22 cellular contexts compared by ENCODE assay signal in the genomic region with DNA sequence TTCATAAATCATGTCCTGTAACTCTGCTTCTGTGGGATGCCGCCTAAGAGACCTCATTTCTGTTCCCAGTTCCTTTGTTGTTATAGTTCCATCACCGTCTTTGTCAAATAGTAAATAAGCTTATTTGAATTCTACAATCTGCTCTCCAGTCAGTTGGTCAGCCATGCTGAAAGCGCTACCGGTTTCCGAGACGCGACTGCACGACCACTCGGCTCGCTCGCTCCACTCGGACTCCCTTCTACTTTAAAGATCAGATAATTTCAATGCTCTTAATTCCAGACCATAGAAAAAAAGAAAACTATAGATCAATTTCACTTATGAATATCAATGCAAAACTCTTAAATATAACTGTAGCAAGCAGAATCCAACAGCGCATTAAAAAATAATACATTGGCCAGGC.
DNase-seq lines count a peak whose midpoint lies in the region; ATAC-seq, FAIRE-seq and TF ChIP-seq lines count a peak whose summit lies in the region.
"Had no signal": no experiment of that assay in that cellular context is flagged by ENCODE, and none has a peak within 500 bp of the region (broad histone marks: within the 10 kb centered on the region; RNA-seq: fewer than 3 reads in every experiment).

No MANE protein-coding gene starts in this region.

- no peak overlapping the region for H2BK12ac ChIP-seq in H1 (ENCODE audit: low read depth, low read length)

- no peak overlapping the region for H3K23ac ChIP-seq in H1 (ENCODE audit: insufficient read length)

- no peaks in the 10 kb centered on the region for H3K4me1 Mint-ChIP-seq in GM23338
- no peaks in the 10 kb centered on the region for H3K4me1 Mint-ChIP-seq in immature natural killer cell
- H3K4me1 Mint-ChIP-seq: B cell had no signal

- no peaks in the 10 kb centered on the region for H3K36me3 Mint-ChIP-seq in GM23338 (ENCODE audit: low read depth)
- H3K36me3 Mint-ChIP-seq in immature natural killer cell = no peaks in the 10 kb centered on the region
- H3K36me3 Mint-ChIP-seq: CD8-positive, alpha-beta T cell had no signal

- no peak overlapping the region for H3K27ac ChIP-seq in GM23338 (ENCODE audit: low read depth)
- no peak overlapping the region for H3K27ac ChIP-seq in H1 (ENCODE audit: low read depth, low read length)
- H3K27ac ChIP-seq: 22Rv1; A549; BLaER1 treated with 17β-estradiol and CSF1 and Interleukin-3, amounts not matched to agents 10 nM and 100 nM; C4-2B had no signal

- no peak overlapping the region for H2AK5ac ChIP-seq in H1 (ENCODE audit: low read depth, low read length)

- H4K5ac ChIP-seq in H1 (ENCODE audit: insufficient read length, low read depth, low read length) = no peak overlapping the region

- H3F3A ChIP-seq in GM23338 (replicated peaks; ENCODE audit: low read depth) = no peaks in the 10 kb centered on the region

- H3K4me2 ChIP-seq in GM23338 (no peak overlapping the region), H1 (ENCODE audit: insufficient read depth in 1 of 2, low read depth in 2 of 2, low read length in 2 of 2) (no peak overlapping the region)
- H3K4me2 ChIP-seq: A549; BLaER1 treated with 17β-estradiol and CSF1 and Interleukin-3, amounts not matched to agents 10 nM and 100 nM had no signal

- TF ChIP-seq CTCF in GM23338 (conservative IDR thresholded peaks at IDR 0.05; ENCODE audit: low read depth in 2 of 2) = no peak
- TF ChIP-seq CTCF in H1 (IDR thresholded peaks at IDR 0.05; ENCODE audit: control extremely low read depth in 1 of 3, insufficient read depth in 1 of 3, low read depth in 1 of 3, low read length in 3 of 3) = no peak

- H3K27me3 Mint-ChIP-seq in GM23338 (ENCODE audit: insufficient read depth, low read depth, poor library complexity) (no peaks in the 10 kb centered on the region), immature natural killer cell (ENCODE audit: low read depth in 3 of 3) (peaks cover 2 to 7% (median 4%) of the 10 kb centered on the region in 3 donors)
- H3K27me3 Mint-ChIP-seq: CD4-positive, alpha-beta T cell had no signal

- H3K23me2 ChIP-seq in H1 (ENCODE audit: low read depth, low read length) = no peaks in the 10 kb centered on the region

- H4K91ac ChIP-seq in H1 (replicated peaks; ENCODE audit: insufficient read length, low read length) = no peak overlapping the region

- H3K79me2 ChIP-seq in GM23338 (replicated peaks; ENCODE audit: insufficient read depth) = no peaks in the 10 kb centered on the region
- H3K79me2 ChIP-seq in H1 (ENCODE audit: control insufficient read depth in 1 of 2, insufficient read depth in 2 of 2, low read length in 2 of 2) = no peaks in the 10 kb centered on the region

- H3K56ac ChIP-seq in H1 (replicated peaks; ENCODE audit: insufficient read length, low read depth, low read length) = no peak overlapping the region

- 95% methylated on average over 13 of the region's 13 CpGs; no CpG with 5 or more reads in 1 of the 2 experiments for WGBS in H1 (ENCODE audit: extremely low coverage in 1 of 2, insufficient coverage in 1 of 2, insufficient read length in 1 of 2, insufficient replicate concordance in 2 of 2, low coverage in 1 of 2, low lambda C conversion rate in 2 of 2, missing lambda C conversion rate in 1 of 2), 2 experiments

- TF ChIP-seq RAD21 in H1 (IDR thresholded peaks at IDR 0.05 in 1 of 2, conservative IDR thresholded peaks at IDR 0.05 in 1 of 2; ENCODE audit: low read depth in 2 of 2, low read length in 2 of 2) = no peak

- no peak for FAIRE-seq in H1 (lab: Jason Lieb, UNC)
- FAIRE-seq: A549, D721Med, G401.6, GM12891, GM19239 had no signal

- POLR2A ChIA-PET in H1 (lab: Charles Lee; ENCODE audit: partially characterized antibody) = no interaction called here

- H3K79me1 ChIP-seq in H1 (ENCODE audit: low read depth, low read length) = no peaks in the 10 kb centered on the region

- no peak overlapping the region for H3K4ac ChIP-seq in H1 (replicated peaks; ENCODE audit: insufficient read length, low read depth, low read length)

- H3K18ac ChIP-seq in H1 (ENCODE audit: extremely low read depth, low read length) = no peak overlapping the region

- CTCF ChIA-PET in H1 (lab: Charles Lee; ENCODE audit: partially characterized antibody) = interaction anchor here (0.6 to 1.5 kb wide), 4 partner anchors 11 to 193 kb away, joined by 3 to 5 read pairs (median 3); no protein-coding TSS in a partner anchor

- H4K20me1 ChIP-seq in GM23338 (replicated peaks; ENCODE audit: insufficient read depth) (no peaks in the 10 kb centered on the region), H1 (replicated peaks in 1 of 2; ENCODE audit: control insufficient read depth in 1 of 2, insufficient read depth in 2 of 2, low read length in 2 of 2) (no peaks in the 10 kb centered on the region)
- H4K20me1 ChIP-seq: BLaER1 treated with 17β-estradiol and CSF1 and Interleukin-3, amounts not matched to agents 10 nM and 100 nM had no signal

- H3K14ac ChIP-seq in H1 (ENCODE audit: insufficient read length) = no peak overlapping the region

- H3K4me3 Mint-ChIP-seq in GM23338 (no peak overlapping the region), immature natural killer cell (no peak overlapping the region)
- H3K4me3 Mint-ChIP-seq: B cell; CD4-positive, alpha-beta T cell; CD8-positive, alpha-beta T cell had no signal

- peak overlapping the region; percentile 66; the same call in 1 of the 2 replicates for H2AFZ ChIP-seq in GM23338
- H2AFZ ChIP-seq in H1 (ENCODE audit: low read length) = 0 out of 2 replicates have a peak overlapping the region, but pooled peaks have one; percentile 42

- H3K36me3 ChIP-seq in GM23338 (ENCODE audit: insufficient read depth) (no peaks in the 10 kb centered on the region), H1 (ENCODE audit: control insufficient read depth in 2 of 4, insufficient read depth in 4 of 4, low read length in 3 of 4) (no peaks in the 10 kb centered on the region)
- H3K36me3 ChIP-seq: BLaER1 treated with 17β-estradiol and CSF1 and Interleukin-3, amounts not matched to agents 10 nM and 100 nM had no signal

- H3K27me3 ChIP-seq in GM23338 (ENCODE audit: insufficient read depth) (no peaks in the 10 kb centered on the region), H1 (replicated peaks in 1 of 4; ENCODE audit: control insufficient read depth in 3 of 4, extremely low read depth in 1 of 4, insufficient read depth in 3 of 4, low read length in 3 of 4) (no peaks in the 10 kb centered on the region)
- H3K27me3 ChIP-seq: BLaER1 treated with 17β-estradiol and CSF1 and Interleukin-3, amounts not matched to agents 10 nM and 100 nM had no signal

- H3K4me1 ChIP-seq in GM23338 (ENCODE audit: insufficient read depth) = no peaks in the 10 kb centered on the region
- H3K4me1 ChIP-seq in H1 (replicated peaks in 1 of 4; ENCODE audit: control insufficient read depth in 3 of 4, insufficient read depth in 4 of 4, low read length in 3 of 4) = no peaks in the 10 kb centered on the region
- H3K4me1 ChIP-seq: A549; BLaER1 treated with 17β-estradiol and CSF1 and Interleukin-3, amounts not matched to agents 10 nM and 100 nM had no signal

- no peak overlapping the region for H3K9ac ChIP-seq in H1 (replicated peaks in 1 of 4; ENCODE audit: extremely low read depth in 1 of 4, low read depth in 3 of 4, low read length in 3 of 4)
- H3K9ac ChIP-seq: BLaER1 treated with 17β-estradiol and CSF1 and Interleukin-3, amounts not matched to agents 10 nM and 100 nM had no signal

- H2BK20ac ChIP-seq in H1 (ENCODE audit: low read length) = no peak overlapping the region

- no peak overlapping the region for H2BK120ac ChIP-seq in H1 (replicated peaks; ENCODE audit: low read depth, low read length)

- no peaks in the 10 kb centered on the region for H3K9me3 ChIP-seq in H1 (ENCODE audit: insufficient read depth in 2 of 2, low read depth in 1 of 2, low read length in 1 of 2)
- H3K9me3 ChIP-seq: A549; BLaER1 treated with 17β-estradiol and CSF1 and Interleukin-3, amounts not matched to agents 10 nM and 100 nM; Caco-2 had no signal

- H2BK5ac ChIP-seq in H1 (ENCODE audit: low read depth, low read length) = no peak overlapping the region

- no peak overlapping the region for H2BK15ac ChIP-seq in H1 (ENCODE audit: low read length)

- H3K4me3 ChIP-seq in GM23338 (no peak overlapping the region), H1 (ENCODE audit: extremely low read depth in 1 of 4, insufficient read depth in 2 of 4, low read depth in 3 of 4, low read length in 4 of 4) (no peak overlapping the region)
- H3K4me3 ChIP-seq: A549; BLaER1 treated with 17β-estradiol and CSF1 and Interleukin-3, amounts not matched to agents 10 nM and 100 nM had no signal

- ATAC-seq in GM23338 (no peak), left lobe of liver (no peak), HG03196 (IDR thresholded peaks at IDR 0.05; ENCODE audit: unreplicated experiment) (no peak)
- ATAC-seq: A549; CD8-positive, alpha-beta T cell had no signal

- TF ChIP-seq EP300 in H1 (IDR thresholded peaks at IDR 0.05; ENCODE audit: borderline replicate concordance in 1 of 2, low read depth in 2 of 2, low read length in 2 of 2) = no peak

- H3K9me2 ChIP-seq in GM23338 (ENCODE audit: insufficient read depth) = no peaks in the 10 kb centered on the region

- no peak overlapping the region for H3K27ac Mint-ChIP-seq in GM23338
- no peak overlapping the region for H3K27ac Mint-ChIP-seq in immature natural killer cell
- H3K27ac Mint-ChIP-seq: B cell; CD4-positive, alpha-beta T cell; CD8-positive, alpha-beta T cell had no signal

- H4K8ac ChIP-seq in H1 (ENCODE audit: extremely low read depth, insufficient read depth, low read length) = no peak overlapping the region; the same call in 1 of the 2 replicates

- H3K9me3 Mint-ChIP-seq in GM23338 = no peaks in the 10 kb centered on the region
- H3K9me3 Mint-ChIP-seq in immature natural killer cell = no peaks in the 10 kb centered on the region
- H3K9me3 Mint-ChIP-seq: CD4-positive, alpha-beta T cell; CD8-positive, alpha-beta T cell had no signal

- no peak for DNase-seq in GM23338 (ENCODE audit: low spot score)
- DNase-seq in H1 (ENCODE audit: low read depth in 1 of 2, low spot score in 2 of 2) = no peak
- peak; percentile 10 for DNase-seq in left lobe of liver (ENCODE audit: low spot score)
- DNase-seq in immature natural killer cell = no peak
- DNase-seq in OCI-M1 (lab: John Stamatoyannopoulos, UW) = no peak
- DNase-seq: AML-193; Calu3; CD4-positive, alpha-beta T cell; CD8-positive, alpha-beta T cell; DMS79 treated with DMSO at 0.1 percent for 48 hours; GF-D8 had no signal

- TF ChIP-seq POLR2A in H1 (IDR thresholded peaks at IDR 0.05; ENCODE audit: control extremely low read depth in 1 of 2, low read depth in 2 of 2, low read length in 2 of 2) = no peak

TF ChIP-seq in GM23338, 12 proteins besides CTCF, POLR2A, EP300 and RAD21 (continues in another document):
- no peak for TF ChIP-seq EZH2 (IDR thresholded peaks at IDR 0.05; ENCODE audit: low read depth, unreplicated experiment)
- no peak for TF ChIP-seq EZH2phosphoT487 (IDR thresholded peaks at IDR 0.05; ENCODE audit: unreplicated experiment)

TF ChIP-seq in H1, 55 proteins besides CTCF, POLR2A, EP300 and RAD21:
- no peak for TF ChIP-seq SIN3A (conservative IDR thresholded peaks at IDR 0.05 in 1 of 2, IDR thresholded peaks at IDR 0.05 in 1 of 2; ENCODE audit: low read depth in 1 of 2, low read length in 2 of 2)
- TF ChIP-seq SP2 (IDR thresholded peaks at IDR 0.05; ENCODE audit: low read length) = no peak
- TF ChIP-seq TAF7 (optimal IDR thresholded peaks at IDR 0.05; ENCODE audit: borderline replicate concordance, low read depth, low read length) = no peak
TF ChIP-seq in H1: peak in this region for 0.
